In genomic region chr1:33972676-33973395, GRCh38 we compare ENCODE assay signal across 1 cellular context.
TF ChIP-seq lines count a peak whose summit lies in the region.

No MANE protein-coding gene starts in this region.

TF ChIP-seq in WTC11, 78 proteins besides CTCF, POLR2A, EP300 and RAD21 (continued from another document):
- TF ChIP-seq AR (CRISPR knock-in tag; IDR thresholded peaks at IDR 0.05): no peak
- no peak for TF ChIP-seq ATF1 (CRISPR knock-in tag; IDR thresholded peaks at IDR 0.05)
- TF ChIP-seq USF1 (CRISPR knock-in tag; IDR thresholded peaks at IDR 0.05): no peak
- TF ChIP-seq NR3C1 (CRISPR knock-in tag; conservative IDR thresholded peaks at IDR 0.05; ENCODE audit: low read depth): no peak
- TF ChIP-seq MYBL2 (CRISPR knock-in tag; IDR thresholded peaks at IDR 0.05): no peak
- no peak for TF ChIP-seq ARID4B (CRISPR knock-in tag; IDR thresholded peaks at IDR 0.05; ENCODE audit: borderline replicate concordance)
- TF ChIP-seq RORB (CRISPR knock-in tag; IDR thresholded peaks at IDR 0.05): no peak
- TF ChIP-seq ZBTB43 (CRISPR knock-in tag; IDR thresholded peaks at IDR 0.05): no peak
- TF ChIP-seq IRF2 (CRISPR knock-in tag; IDR thresholded peaks at IDR 0.05; ENCODE audit: borderline replicate concordance, low read depth): no peak
